8 cellular contexts compared by ENCODE assay signal in the genomic region with DNA sequence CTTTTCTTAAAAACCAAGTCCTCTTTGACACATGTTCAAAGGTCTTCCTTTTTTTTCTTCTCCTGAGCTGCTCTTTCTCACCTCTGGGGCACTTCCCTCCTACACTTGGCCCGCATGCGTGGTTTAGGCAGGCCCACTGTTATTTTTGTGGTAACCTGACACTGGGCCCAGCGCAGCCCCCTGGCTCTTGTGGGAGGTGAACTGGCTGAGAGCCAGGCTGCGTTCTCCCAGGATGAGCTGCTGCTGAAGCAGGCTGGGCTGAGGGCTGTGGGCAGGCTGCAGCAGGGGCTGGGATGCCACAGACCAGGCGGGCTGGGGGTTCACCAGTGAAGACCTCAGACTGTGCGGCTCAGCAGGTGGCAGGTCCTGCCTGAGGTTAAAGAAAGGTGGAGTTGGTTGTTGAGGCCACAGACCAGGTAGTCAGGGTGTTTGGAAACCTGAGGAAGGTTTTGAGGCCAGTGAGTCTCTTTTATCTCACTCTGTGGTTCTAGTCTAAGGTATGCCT.
DNase-seq lines count a peak whose midpoint lies in the region; ATAC-seq, FAIRE-seq and TF ChIP-seq lines count a peak whose summit lies in the region.

No MANE protein-coding gene starts in this region.

- no peaks in the 10 kb centered on the region for H3K27me3 Mint-ChIP-seq in endodermal cell (ENCODE audit: insufficient read depth)

- H3K9ac ChIP-seq in endodermal cell (ENCODE audit: extremely low read depth, low read length, poor library complexity, severe bottlenecking) = no peak overlapping the region

- TF ChIP-seq CTCF in endodermal cell (conservative IDR thresholded peaks at IDR 0.05) (peak; percentile 52), pancreas (IDR thresholded peaks at IDR 0.05) (no peak), D721Med (IDR thresholded peaks at IDR 0.05; ENCODE audit: insufficient read depth, missing control alignments) (no peak)

- no peaks in the 10 kb centered on the region for H3K36me3 Mint-ChIP-seq in endodermal cell (ENCODE audit: low read depth)

- H3K4me1 Mint-ChIP-seq in endodermal cell = peaks cover 54% of the 10 kb centered on the region

- H3K4me1 ChIP-seq in HAP-1 (peaks cover 43% of the 10 kb centered on the region), endodermal cell (ENCODE audit: control insufficient read depth, insufficient read depth, low read length) (peaks cover 17% of the 10 kb centered on the region), pancreas (peaks cover 0 to 14% (median 11%) of the 10 kb centered on the region in 3 donors)

- H3K9me3 ChIP-seq in HAP-1 (no peaks in the 10 kb centered on the region; the same call in 1 of the 2 replicates), endodermal cell (ENCODE audit: control insufficient read depth, low read length) (no peaks in the 10 kb centered on the region), pancreas (no peaks in the 10 kb centered on the region)

- DNase-seq in HAP-1 (ENCODE audit: low spot score in 2 of 2) = peak; percentile 87 to 93
- peak; percentile 86 for DNase-seq in NCI-H446 treated with DMSO at 0.1 percent for 48 hours (lab: John Stamatoyannopoulos, UW)
- peak; percentile 97 for DNase-seq in endodermal cell
- DNase-seq in pancreas = peak in 5 of 6 donors; percentile 31 to 70 (median 56)
- DNase-seq in D721Med (ENCODE audit: insufficient read length, low spot score) = no peak

- WGBS in endodermal cell (ENCODE audit: insufficient coverage in 1 of 2, insufficient read length in 1 of 2), 2 experiments = 18 to 48% methylated on average over 2 to 6 of the region's 6 CpGs
- 70 to 73% methylated on average over 6 of the region's 6 CpGs for WGBS in pancreas, 2 donors

- H3K27ac Mint-ChIP-seq in endodermal cell = peak overlapping the region; percentile 95

- no peak overlapping the region for H3K4me3 ChIP-seq in HAP-1
- no peak overlapping the region for H3K4me3 ChIP-seq in endodermal cell (ENCODE audit: low read length)
- no peak overlapping the region for H3K4me3 ChIP-seq in pancreas

- intact Hi-C loops in pancreas (cut with DNase I) = no loop called here

- no peak overlapping the region for H3K4me3 Mint-ChIP-seq in endodermal cell

- H3K36me3 ChIP-seq in HAP-1 (replicated peaks) (no peaks in the 10 kb centered on the region), endodermal cell (ENCODE audit: control insufficient read depth, insufficient read depth, low read length) (no peaks in the 10 kb centered on the region), pancreas (no peaks in the 10 kb centered on the region)

- TF ChIP-seq POLR2A in GM18505 (IDR thresholded peaks at IDR 0.05; ENCODE audit: borderline replicate concordance, extremely low read depth, insufficient read depth, insufficient read length) = no peak

- in situ Hi-C loops in HAP-1 (cut with MboI; ENCODE audit: low sequenced_read_pairs) = no loop called here

- H3K27ac ChIP-seq in endodermal cell (ENCODE audit: low read depth, low read length) (peak overlapping the region; percentile 26), pancreas (peak overlapping the region in 1 of 4 donors; percentile 5)

- FAIRE-seq in pancreas (lab: Jason Lieb, UNC) (no peak), D721Med (lab: Jason Lieb, UNC) (no peak)

- ATAC-seq in pancreas = peak in 3 of 4 donors; percentile 34 to 54 (median 38)
- no peak for ATAC-seq in GM21390 (IDR thresholded peaks at IDR 0.05; ENCODE audit: unreplicated experiment)
- no peak for ATAC-seq in GM18505 (IDR thresholded peaks at IDR 0.05; ENCODE audit: unreplicated experiment)
- ATAC-seq in GM21529 (IDR thresholded peaks at IDR 0.05; ENCODE audit: unreplicated experiment) = no peak

- H3K9me3 Mint-ChIP-seq in endodermal cell = no peaks in the 10 kb centered on the region

- H3K27me3 ChIP-seq in HAP-1 (ENCODE audit: low read depth) = no peaks in the 10 kb centered on the region
- H3K27me3 ChIP-seq in endodermal cell (ENCODE audit: control insufficient read depth, insufficient read depth, low read length, poor library complexity, severe bottlenecking) = no peaks in the 10 kb centered on the region
- no peaks in the 10 kb centered on the region for H3K27me3 ChIP-seq in pancreas

Comparison
In these comparisons a context has a peak if more than half of its experiments do, and no peak if none do; other contexts are left out.
1. ATAC-seq: peak in pancreas (3 of 4); none in GM21390 (single experiment), GM18505 (single experiment) and GM21529 (single experiment).